Comparison of ENCODE assay signal across 8 cellular contexts in genomic region chr2:203688798-203689197, GRCh38. TPM values are rescaled to one million over a fixed set of nuclear protein-coding genes. Genes with fewer than 3 reads are reported as not detected.
DNase-seq lines count a peak whose midpoint lies in the region; ATAC-seq and TF ChIP-seq lines count a peak whose summit lies in the region.

No MANE protein-coding gene starts in this region.

- TF ChIP-seq CTCF in AG10803 (conservative IDR thresholded peaks at IDR 0.05; ENCODE audit: low read length) (no peak), mesothelial cell of epicardium (IDR thresholded peaks at IDR 0.05; ENCODE audit: unreplicated experiment) (no peak)

- peaks cover 10% of the 10 kb centered on the region for H3K4me1 Mint-ChIP-seq in mesothelial cell of epicardium
- peaks cover 30% of the 10 kb centered on the region for H3K4me1 Mint-ChIP-seq in activated T-helper 1 cell treated with anti-CD3 and anti-CD28 coated beads, Interleukin-12 subunit alpha, Interleukin-12 subunit beta, Interleukin-2, Interleukin-4 antibody, amounts not matched to agents 30 ng/mL and 10 ng/mL and 1 ng/mL, durations not matched to agents 14 hours and 24 hours and 36 hours (ENCODE audit: low read depth)

- DNase-seq in AG10803 (ENCODE audit: low read depth) (peak; percentile 94), dedifferentiated amniotic fluid mesenchymal stem cell (ENCODE audit: extremely low spot score) (peak; percentile 21), skeletal muscle cell (ENCODE audit: low read depth) (peak; percentile 91), mesothelial cell of epicardium (ENCODE audit: low spot score in 2 of 2, unreplicated experiment in 2 of 2) (no peak)
- DNase-seq in central memory CD4-positive, alpha-beta T cell, result no peak
- no peak for DNase-seq in activated T-helper 1 cell treated with anti-CD3 and anti-CD28 coated beads, Interleukin-12 subunit alpha, Interleukin-12 subunit beta, Interleukin-2, Interleukin-4 antibody, amounts not matched to agents 30 ng/mL and 10 ng/mL and 1 ng/mL, durations not matched to agents 14 hours and 24 hours and 36 hours (ENCODE audit: low spot score)

- intact Hi-C loops in activated T-helper 1 cell treated with anti-CD3 and anti-CD28 coated beads, Interleukin-12 subunit alpha, Interleukin-12 subunit beta, Interleukin-2, Interleukin-4 antibody, amounts not matched to agents 30 ng/mL and 10 ng/mL and 1 ng/mL, durations not matched to agents 14 hours and 24 hours and 36 hours (cut with micrococcal nuclease), result no loop called here

- H3K36me3 Mint-ChIP-seq in mesothelial cell of epicardium, result no peaks in the 10 kb centered on the region
- peaks cover 6% of the 10 kb centered on the region for H3K36me3 Mint-ChIP-seq in activated T-helper 1 cell treated with anti-CD3 and anti-CD28 coated beads, Interleukin-12 subunit alpha, Interleukin-12 subunit beta, Interleukin-2, Interleukin-4 antibody, amounts not matched to agents 30 ng/mL and 10 ng/mL and 1 ng/mL, durations not matched to agents 14 hours and 24 hours and 36 hours (ENCODE audit: low read depth)

- H3K9me3 Mint-ChIP-seq in mesothelial cell of epicardium, result no peaks in the 10 kb centered on the region
- H3K9me3 Mint-ChIP-seq in activated T-helper 1 cell treated with anti-CD3 and anti-CD28 coated beads, Interleukin-12 subunit alpha, Interleukin-12 subunit beta, Interleukin-2, Interleukin-4 antibody, amounts not matched to agents 30 ng/mL and 10 ng/mL and 1 ng/mL, durations not matched to agents 14 hours and 24 hours and 36 hours, result peaks cover 3% of the 10 kb centered on the region

- ATAC-seq in GM19468 (IDR thresholded peaks at IDR 0.05; ENCODE audit: extremely low read depth, unreplicated experiment) (peak; percentile 57), HG03442 (IDR thresholded peaks at IDR 0.05; ENCODE audit: unreplicated experiment) (peak; percentile 70)

- no peaks in the 10 kb centered on the region for H3K27me3 Mint-ChIP-seq in mesothelial cell of epicardium (ENCODE audit: low read depth)
- H3K27me3 Mint-ChIP-seq in activated T-helper 1 cell treated with anti-CD3 and anti-CD28 coated beads, Interleukin-12 subunit alpha, Interleukin-12 subunit beta, Interleukin-2, Interleukin-4 antibody, amounts not matched to agents 30 ng/mL and 10 ng/mL and 1 ng/mL, durations not matched to agents 14 hours and 24 hours and 36 hours (ENCODE audit: insufficient read depth), result peaks cover 8% of the 10 kb centered on the region

- H3K4me3 Mint-ChIP-seq in mesothelial cell of epicardium, result no peak overlapping the region
- no peak overlapping the region for H3K4me3 Mint-ChIP-seq in activated T-helper 1 cell treated with anti-CD3 and anti-CD28 coated beads, Interleukin-12 subunit alpha, Interleukin-12 subunit beta, Interleukin-2, Interleukin-4 antibody, amounts not matched to agents 30 ng/mL and 10 ng/mL and 1 ng/mL, durations not matched to agents 14 hours and 24 hours and 36 hours

- H3K27ac Mint-ChIP-seq in mesothelial cell of epicardium, result no peak overlapping the region
- H3K27ac Mint-ChIP-seq in activated T-helper 1 cell treated with anti-CD3 and anti-CD28 coated beads, Interleukin-12 subunit alpha, Interleukin-12 subunit beta, Interleukin-2, Interleukin-4 antibody, amounts not matched to agents 30 ng/mL and 10 ng/mL and 1 ng/mL, durations not matched to agents 14 hours and 24 hours and 36 hours, result no peak overlapping the region

- H3K4me3 ChIP-seq in AG10803 (ENCODE audit: low read length) (no peak overlapping the region), skeletal muscle cell (ENCODE audit: low read depth, low read length) (no peak overlapping the region)

RNA-seq across cellular contexts. Expression of gene CD28, which starts 17.6 kb away (rescaled TPM):
- not detected in 3 replicates for total RNA-seq in mesothelial cell of epicardium
- total RNA-seq in activated T-helper 1 cell treated with anti-CD3 and anti-CD28 coated beads, Interleukin-12 subunit alpha, Interleukin-12 subunit beta, Interleukin-2, Interleukin-4 antibody, amounts not matched to agents 30 ng/mL and 10 ng/mL and 1 ng/mL, durations not matched to agents 14 hours and 24 hours and 36 hours, result 132 and 133 TPM in 2 replicates

Comparison
In these comparisons a context has a peak if more than half of its experiments do, and no peak if none do; other contexts are left out.
1. DNase-seq: peak in AG10803 (single experiment), dedifferentiated amniotic fluid mesenchymal stem cell (single experiment) and skeletal muscle cell (single experiment); none in central memory CD4-positive, alpha-beta T cell (single experiment), mesothelial cell of epicardium (0 of 2) and activated T-helper 1 cell treated with anti-CD3 and anti-CD28 coated beads, Interleukin-12 subunit alpha, Interleukin-12 subunit beta, Interleukin-2, Interleukin-4 antibody, amounts not matched to agents 30 ng/mL and 10 ng/mL and 1 ng/mL, durations not matched to agents 14 hours and 24 hours and 36 hours (single experiment).
2. RNA of gene CD28, which starts 17.6 kb away (total RNA-seq): 132 to 133 TPM in activated T-helper 1 cell treated with anti-CD3 and anti-CD28 coated beads, Interleukin-12 subunit alpha, Interleukin-12 subunit beta, Interleukin-2, Interleukin-4 antibody, amounts not matched to agents 30 ng/mL and 10 ng/mL and 1 ng/mL, durations not matched to agents 14 hours and 24 hours and 36 hours; not detected in mesothelial cell of epicardium; every median in the first group is over 100 times any median in the second.